Comparison of ENCODE assay signal across 18 cellular contexts in genomic region chr9:36214571-36214970, GRCh38. TPM values are rescaled to one million over a fixed set of nuclear protein-coding genes. Genes with fewer than 3 reads are reported as not detected.
A peak's percentile ranks its signal among the peaks of the same experiment; 100 is the strongest.
DNase-seq lines count a peak whose midpoint lies in the region; ATAC-seq and TF ChIP-seq lines count a peak whose summit lies in the region.
"Had no signal": no experiment of that assay in that cellular context is flagged by ENCODE, and none has a peak within 500 bp of the region (broad histone marks: within the 10 kb centered on the region; RNA-seq: fewer than 3 reads in every experiment).

No MANE protein-coding gene starts in this region.

- H3K9me2 ChIP-seq in OCI-LY7 (ENCODE audit: insufficient read depth, low read length), result no peaks in the 10 kb centered on the region

- no TSS peak for BruUV-seq in OCI-LY7 (replicated peaks; lab: Mats Ljungman, UMichigan)

- peak overlapping the region; percentile 83 for H3K27ac Mint-ChIP-seq in activated T-cell treated with anti-CD3 and anti-CD28 coated beads, Interleukin-2, amount 50 U/mL, for 24 hours
- no peak overlapping the region for H3K27ac Mint-ChIP-seq in activated T-cell treated with anti-CD3 and anti-CD28 coated beads, Interleukin-2, amount 50 U/mL, for 72 hours
- H3K27ac Mint-ChIP-seq in stimulated activated effector memory CD8-positive, alpha-beta T cell treated with anti-CD3 and anti-CD28 coated beads, Interleukin-12 subunit alpha, Interleukin-12 subunit beta, amount 100 ng/mL, for 72 hours, result peak overlapping the region; percentile 85
- H3K27ac Mint-ChIP-seq: activated B cell treated with CpG ODN at 0.5 μM for 24 hours had no signal

- no peak for TF ChIP-seq POLR2A in suprapubic skin (IDR thresholded peaks at IDR 0.05)

- H2AFZ ChIP-seq in OCI-LY7 (ENCODE audit: low read length), result no peak overlapping the region

- no peaks in the 10 kb centered on the region for H3K4me1 ChIP-seq in OCI-LY7 (ENCODE audit: insufficient read depth, low read length, poor library complexity, severe bottlenecking)
- peaks cover 18% of the 10 kb centered on the region for H3K4me1 ChIP-seq in suprapubic skin
- H3K4me1 ChIP-seq: breast epithelium, uterus had no signal

- TF ChIP-seq CTCF in choroid plexus epithelial cell (conservative IDR thresholded peaks at IDR 0.05; ENCODE audit: low read depth, low read length), result no peak
- no peak for TF ChIP-seq CTCF in OCI-LY7 (conservative IDR thresholded peaks at IDR 0.05; ENCODE audit: low read length)
- no peak for TF ChIP-seq CTCF in suprapubic skin (IDR thresholded peaks at IDR 0.05)

- intact Hi-C loops in OCI-LY7 (cut with micrococcal nuclease; ENCODE audit: unreplicated experiment), result no loop called here

- H3K36me3 ChIP-seq in OCI-LY7 (ENCODE audit: insufficient read depth, low read length) (peaks cover 95% of the 10 kb centered on the region), suprapubic skin (peaks cover 77% of the 10 kb centered on the region)
- H3K36me3 ChIP-seq: breast epithelium, uterus had no signal

- H3K27me3 Mint-ChIP-seq in activated T-cell treated with anti-CD3 and anti-CD28 coated beads, Interleukin-2, amount 50 U/mL, for 24 hours, result no peaks in the 10 kb centered on the region
- no peaks in the 10 kb centered on the region for H3K27me3 Mint-ChIP-seq in activated T-cell treated with anti-CD3 and anti-CD28 coated beads, Interleukin-2, amount 50 U/mL, for 72 hours (ENCODE audit: low read depth)
- H3K27me3 Mint-ChIP-seq: activated B cell treated with CpG ODN at 0.5 μM for 24 hours had no signal

- peaks cover under 1% of the 10 kb centered on the region; the same call in 1 of the 2 replicates for H4K20me1 ChIP-seq in OCI-LY7 (ENCODE audit: insufficient read depth, low read length)

- no peak overlapping the region for H3K27ac ChIP-seq in OCI-LY7 (ENCODE audit: low read depth, low read length, poor library complexity, severe bottlenecking)
- no peak overlapping the region for H3K27ac ChIP-seq in suprapubic skin
- H3K27ac ChIP-seq: HL-60 had no signal

- no peak overlapping the region for H3K4me2 ChIP-seq in OCI-LY7 (ENCODE audit: low read length)

- POLR2A ChIA-PET in OCI-LY7 (lab: Charles Lee), result no interaction called here

- H3K4me1 Mint-ChIP-seq in activated T-cell treated with anti-CD3 and anti-CD28 coated beads, Interleukin-2, amount 50 U/mL, for 24 hours (ENCODE audit: low read depth), result peaks cover 58% of the 10 kb centered on the region
- peaks cover 56% of the 10 kb centered on the region for H3K4me1 Mint-ChIP-seq in activated T-cell treated with anti-CD3 and anti-CD28 coated beads, Interleukin-2, amount 50 U/mL, for 72 hours (ENCODE audit: low read depth)
- H3K4me1 Mint-ChIP-seq in stimulated activated effector memory CD8-positive, alpha-beta T cell treated with anti-CD3 and anti-CD28 coated beads, Interleukin-12 subunit alpha, Interleukin-12 subunit beta, amount 100 ng/mL, for 72 hours, result peaks cover 56% of the 10 kb centered on the region

- no peaks in the 10 kb centered on the region for H3K9me3 Mint-ChIP-seq in activated T-cell treated with anti-CD3 and anti-CD28 coated beads, Interleukin-2, amount 50 U/mL, for 24 hours
- H3K9me3 Mint-ChIP-seq in activated T-cell treated with anti-CD3 and anti-CD28 coated beads, Interleukin-2, amount 50 U/mL, for 72 hours, result no peaks in the 10 kb centered on the region
- no peaks in the 10 kb centered on the region for H3K9me3 Mint-ChIP-seq in stimulated activated effector memory CD8-positive, alpha-beta T cell treated with anti-CD3 and anti-CD28 coated beads, Interleukin-12 subunit alpha, Interleukin-12 subunit beta, amount 100 ng/mL, for 72 hours
- H3K9me3 Mint-ChIP-seq: activated B cell treated with CpG ODN at 0.5 μM for 24 hours, neural crest cell had no signal

- no peak for DNase-seq in activated T-cell treated with anti-CD3 and anti-CD28 coated beads, Interleukin-2, amount 50 U/mL, for 24 hours
- DNase-seq in activated T-cell treated with anti-CD3 and anti-CD28 coated beads, Interleukin-2, amount 50 U/mL, for 72 hours, result no peak
- DNase-seq in choroid plexus epithelial cell (ENCODE audit: low read depth), result peak; percentile 33
- peak; percentile 49 for DNase-seq in iris pigment epithelial cell (ENCODE audit: low read depth)
- DNase-seq in stimulated activated effector memory CD8-positive, alpha-beta T cell treated with anti-CD3 and anti-CD28 coated beads, Interleukin-12 subunit alpha, Interleukin-12 subunit beta, amount 100 ng/mL, for 72 hours (ENCODE audit: low spot score in 2 of 2), result no peak
- no peak for DNase-seq in OCI-LY7 (ENCODE audit: low spot score)
- no peak for DNase-seq in suprapubic skin (ENCODE audit: low spot score in 2 of 2)
- DNase-seq: activated B cell treated with CpG ODN at 0.5 μM for 24 hours; activated T-cell treated with anti-CD3 and anti-CD28 coated beads, Interleukin-2, amount 50 U/mL, for 48 hours; DND-41; erythroblast; NCI-H2081 treated with DMSO at 0.1 percent for 48 hours had no signal

- TF ChIP-seq EP300 in suprapubic skin (IDR thresholded peaks at IDR 0.05), result no peak

- no peak overlapping the region for H3K4me3 Mint-ChIP-seq in activated T-cell treated with anti-CD3 and anti-CD28 coated beads, Interleukin-2, amount 50 U/mL, for 24 hours
- H3K4me3 Mint-ChIP-seq in activated T-cell treated with anti-CD3 and anti-CD28 coated beads, Interleukin-2, amount 50 U/mL, for 72 hours, result no peak overlapping the region
- H3K4me3 Mint-ChIP-seq in stimulated activated effector memory CD8-positive, alpha-beta T cell treated with anti-CD3 and anti-CD28 coated beads, Interleukin-12 subunit alpha, Interleukin-12 subunit beta, amount 100 ng/mL, for 72 hours, result no peak overlapping the region
- H3K4me3 Mint-ChIP-seq: activated B cell treated with CpG ODN at 0.5 μM for 24 hours, neural crest cell had no signal

- no peaks in the 10 kb centered on the region for H3K27me3 ChIP-seq in suprapubic skin
- H3K27me3 ChIP-seq: breast epithelium, uterus had no signal

- no peak for ATAC-seq in activated T-cell treated with anti-CD3 and anti-CD28 coated beads, Interleukin-2, amount 50 U/mL, for 72 hours (replicated peaks in 1 of 2)
- no peak for ATAC-seq in stimulated activated effector memory CD8-positive, alpha-beta T cell treated with anti-CD3 and anti-CD28 coated beads, Interleukin-12 subunit alpha, Interleukin-12 subunit beta, amount 100 ng/mL, for 72 hours
- no peak for ATAC-seq in HG02884 (IDR thresholded peaks at IDR 0.05; ENCODE audit: unreplicated experiment)

- H3K79me2 ChIP-seq in OCI-LY7 (ENCODE audit: insufficient read depth, low read depth, low read length), result no peaks in the 10 kb centered on the region

- H3K36me3 Mint-ChIP-seq in activated T-cell treated with anti-CD3 and anti-CD28 coated beads, Interleukin-2, amount 50 U/mL, for 24 hours (ENCODE audit: low read depth), result peaks cover 97% of the 10 kb centered on the region
- peaks cover 2 to 18% of the 10 kb centered on the region in 2 donors for H3K36me3 Mint-ChIP-seq in activated T-cell treated with anti-CD3 and anti-CD28 coated beads, Interleukin-2, amount 50 U/mL, for 72 hours (ENCODE audit: insufficient read depth in 2 of 2)
- H3K36me3 Mint-ChIP-seq in stimulated activated effector memory CD8-positive, alpha-beta T cell treated with anti-CD3 and anti-CD28 coated beads, Interleukin-12 subunit alpha, Interleukin-12 subunit beta, amount 100 ng/mL, for 72 hours, result peaks cover 95% of the 10 kb centered on the region

- H3K4me3 ChIP-seq in choroid plexus epithelial cell (ENCODE audit: low read depth, low read length), result no peak overlapping the region
- no peak overlapping the region for H3K4me3 ChIP-seq in OCI-LY7 (ENCODE audit: low read depth, low read length, poor library complexity, severe bottlenecking)
- H3K4me3 ChIP-seq in suprapubic skin, result no peak overlapping the region
- H3K4me3 ChIP-seq: breast epithelium, uterus had no signal

- CTCF ChIA-PET in OCI-LY7 (lab: Charles Lee; ENCODE audit: unreplicated experiment), result no interaction called here

- H3K9me3 ChIP-seq in OCI-LY7 (ENCODE audit: low read length) (no peaks in the 10 kb centered on the region), suprapubic skin (no peaks in the 10 kb centered on the region)
- H3K9me3 ChIP-seq: breast epithelium, uterus had no signal

RNA-seq across cellular contexts. Expression of gene CLTA, which starts 23.9 kb away (rescaled TPM):
- total RNA-seq in activated T-cell treated with anti-CD3 and anti-CD28 coated beads, Interleukin-2, amount 50 U/mL, for 72 hours, result 10 to 100 TPM; 86.8 to 91.6 TPM
- total RNA-seq in OCI-LY7 (2014; rRNA removed; shearing (Covaris generic)), result 150 and 176 TPM in 2 replicates
- total RNA-seq in OCI-LY7 (2022) (161 and 171 TPM in 2 replicates), suprapubic skin (100 to 1,000 TPM; 128 to 148 (median 130) TPM)

RNA-seq across cellular contexts. Expression of gene GNE, which starts 43.7 kb away (rescaled TPM):
- total RNA-seq in activated T-cell treated with anti-CD3 and anti-CD28 coated beads, Interleukin-2, amount 50 U/mL, for 72 hours, result 10 to 100 TPM; 19.1 to 19.5 TPM
- 12.9 and 15.5 TPM in 2 replicates for total RNA-seq in OCI-LY7 (2014; rRNA removed; shearing (Covaris generic))
- total RNA-seq in OCI-LY7 (2022), result 27.7 and 28.4 TPM in 2 replicates
- 10 to 100 TPM in 3 of 4 donors, 1 to 10 TPM in 1; 9.6 to 20.0 (median 14.9) TPM for total RNA-seq in suprapubic skin

RNA-seq across cellular contexts. Expression of gene CCIN, which starts 45.4 kb away (rescaled TPM):
- total RNA-seq in activated T-cell treated with anti-CD3 and anti-CD28 coated beads, Interleukin-2, amount 50 U/mL, for 72 hours, result under 1 TPM in 1 of 2 donors, not detected in 1; 0.12 TPM
- total RNA-seq in OCI-LY7 (2014; rRNA removed; shearing (Covaris generic)), result not detected in 2 replicates
- total RNA-seq in OCI-LY7 (2022) (not detected in 2 replicates), suprapubic skin (not detected)
- total RNA-seq: A673, activated B cell treated with CpG ODN at 0.5 μM for 24 hours, neural crest cell had no signal

Comparison
In these comparisons a context has a peak if more than half of its experiments do, and no peak if none do; other contexts are left out.
1. DNase-seq: peak in choroid plexus epithelial cell (single experiment) and iris pigment epithelial cell (single experiment); none in activated T-cell treated with anti-CD3 and anti-CD28 coated beads, Interleukin-2, amount 50 U/mL, for 24 hours (single experiment), activated T-cell treated with anti-CD3 and anti-CD28 coated beads, Interleukin-2, amount 50 U/mL, for 72 hours (0 of 2), stimulated activated effector memory CD8-positive, alpha-beta T cell treated with anti-CD3 and anti-CD28 coated beads, Interleukin-12 subunit alpha, Interleukin-12 subunit beta, amount 100 ng/mL, for 72 hours (0 of 2), OCI-LY7 (single experiment) and suprapubic skin (0 of 2).